20 cellular contexts compared by ENCODE assay signal in the genomic region with DNA sequence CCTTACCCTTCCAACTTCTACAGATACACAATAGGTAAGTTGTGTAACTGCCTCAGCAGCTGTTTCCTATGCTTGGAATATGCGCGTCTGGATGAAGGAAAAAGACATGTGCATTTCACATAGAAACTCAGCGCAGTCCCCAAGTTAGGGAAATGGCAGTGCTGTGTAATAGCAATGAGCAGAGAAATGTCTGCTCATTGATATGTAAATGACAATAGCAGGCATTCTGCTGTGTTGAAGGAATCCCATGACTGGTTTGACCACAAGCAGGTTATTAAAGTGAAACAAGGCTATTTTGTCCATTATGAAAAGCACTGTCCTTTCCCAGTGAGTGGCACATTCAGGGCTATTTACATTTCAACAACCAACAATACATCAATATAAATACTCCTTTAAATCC.
A peak's percentile ranks its signal among the peaks of the same experiment; 100 is the strongest.
DNase-seq lines count a peak whose midpoint lies in the region; ATAC-seq lines count a peak whose summit lies in the region.
"Had no signal": no experiment of that assay in that cellular context is flagged by ENCODE, and none has a peak within 500 bp of the region (broad histone marks: within the 10 kb centered on the region; RNA-seq: fewer than 3 reads in every experiment).

No MANE protein-coding gene starts in this region.

- no peaks in the 10 kb centered on the region for H3K36me3 ChIP-seq in HAP-1 (replicated peaks)
- H3K36me3 ChIP-seq: brain microvascular endothelial cell, gastrocnemius medialis had no signal

- H3K27me3 ChIP-seq in HAP-1 (ENCODE audit: low read depth), result no peaks in the 10 kb centered on the region
- H3K27me3 ChIP-seq: brain microvascular endothelial cell, gastrocnemius medialis, testis had no signal

- in situ Hi-C loops in HAP-1 (cut with MboI; ENCODE audit: low sequenced_read_pairs), result no loop called here

- no peaks in the 10 kb centered on the region for H3K9me3 ChIP-seq in HAP-1
- H3K9me3 ChIP-seq: gastrocnemius medialis, testis had no signal

- peak; percentile 38 for DNase-seq in Ammon's horn (ENCODE audit: low spot score)
- peak; percentile 66 to 97 for DNase-seq in HAP-1 (ENCODE audit: low spot score in 2 of 2)
- DNase-seq in SW480 (ENCODE audit: low spot score), result peak; percentile 48
- peak; percentile 47 for DNase-seq in kidney tubule cell (ENCODE audit: low spot score)
- DNase-seq in cerebellar nuclear complex (lab: John Stamatoyannopoulos, UW), result no peak
- DNase-seq in NCI-H510A treated with DMSO at 0.1 percent for 48 hours (lab: John Stamatoyannopoulos, UW), result no peak
- DNase-seq: activated CD4-positive, alpha-beta T cell treated with anti-CD3 and anti-CD28 coated beads for 1 hour; activated CD8-positive, alpha-beta memory T cell treated with anti-CD3 and anti-CD28 coated beads for 24 hours; activated naive CD8-positive, alpha-beta T cell treated with anti-CD3 and anti-CD28 coated beads, Interleukin-2, amount 10 ng/mL, durations not matched to agents 7 days and 5 days; activated T-cell treated with anti-CD3 and anti-CD28 coated beads, Interleukin-2, amount 50 U/mL, for 72 hours; brain microvascular endothelial cell; CD4-positive, CD25-positive, alpha-beta regulatory T cell; cortex of kidney; DMS79; gastrocnemius medialis; Kasumi-1; testis had no signal

- no peak overlapping the region for H3K4me3 ChIP-seq in HAP-1
- H3K4me3 ChIP-seq: gastrocnemius medialis, testis had no signal

- no peak for ATAC-seq in GM18907 (IDR thresholded peaks at IDR 0.05; ENCODE audit: unreplicated experiment)
- no peak for ATAC-seq in HG03135 (IDR thresholded peaks at IDR 0.05; ENCODE audit: unreplicated experiment)
- ATAC-seq: activated T-cell treated with anti-CD3 and anti-CD28 coated beads, Interleukin-2, amount 50 U/mL, for 72 hours; gastrocnemius medialis; left lobe of liver had no signal

- peaks cover 32% of the 10 kb centered on the region for H3K4me1 ChIP-seq in HAP-1
- H3K4me1 ChIP-seq: testis had no signal

Comparison
In these comparisons a context has a peak if more than half of its experiments do, and no peak if none do; other contexts are left out.
1. DNase-seq: peak in Ammon's horn (single experiment), HAP-1 (2 of 2), SW480 (single experiment) and kidney tubule cell (single experiment); none in cerebellar nuclear complex (0 of 2) and NCI-H510A treated with DMSO at 0.1 percent for 48 hours (single experiment).